Comparison of ENCODE assay signal across 5 cellular contexts in genomic region chr1:194624833-194625232, GRCh38.
"Had no signal": no experiment of that assay in that cellular context is flagged by ENCODE, and none has a peak within 500 bp of the region (broad histone marks: within the 10 kb centered on the region; RNA-seq: fewer than 3 reads in every experiment).

No MANE protein-coding gene starts in this region.

- H3K9me3 Mint-ChIP-seq: H9 had no signal

- H3K4me3 Mint-ChIP-seq: H9 had no signal

- H3K27ac ChIP-seq: GM23248 had no signal

- H3K4me3 ChIP-seq: GM23248 had no signal

- H3K27ac Mint-ChIP-seq: H9 had no signal

- H3K9ac ChIP-seq: GM23248 had no signal

- H2AFZ ChIP-seq: GM23248 had no signal

- H3K4me1 Mint-ChIP-seq: H9 had no signal

- DNase-seq: GM23248, GOT3, H9, HCEC 1CT, IMR-90 had no signal
